In the genomic region with DNA sequence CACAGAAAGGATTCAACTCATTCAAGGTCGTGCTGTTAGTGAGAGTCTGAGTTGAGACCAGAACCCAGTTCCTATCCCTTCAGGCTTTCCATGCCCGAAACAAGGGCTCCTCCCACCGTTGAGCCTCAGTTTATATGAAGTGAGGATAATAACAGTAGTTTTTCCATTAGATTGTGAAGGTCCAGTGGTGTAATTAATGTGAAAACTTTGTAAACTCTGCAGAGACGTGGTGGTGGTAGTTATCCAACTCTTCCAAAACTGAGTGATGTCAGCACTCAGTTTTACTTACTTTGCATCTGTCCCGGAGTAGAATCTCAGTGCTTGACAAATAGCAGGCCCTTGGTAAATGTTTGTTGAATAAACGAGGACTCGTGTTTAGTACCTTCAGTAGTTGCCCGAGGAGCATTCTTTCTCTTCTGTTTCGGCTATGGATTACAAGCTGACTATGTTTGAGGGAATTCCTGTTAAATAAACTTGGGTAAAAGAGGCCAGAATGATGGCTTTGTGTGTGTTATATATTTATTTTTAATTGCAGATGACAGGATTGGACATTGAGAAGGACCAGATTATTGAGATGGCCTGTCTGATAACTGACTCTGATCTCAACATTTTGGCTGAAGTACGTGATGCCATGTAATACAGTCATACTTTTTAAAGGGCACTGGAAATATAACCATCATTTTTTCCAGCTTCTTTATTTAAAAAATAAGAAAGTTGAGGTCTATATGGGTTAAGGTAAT, we compare ENCODE assay signal across 8 cellular contexts. TPM values are rescaled to one million over a fixed set of nuclear protein-coding genes. Genes with fewer than 3 reads are reported as not detected.
A peak's percentile ranks its signal among the peaks of the same experiment; 100 is the strongest.
DNase-seq lines count a peak whose midpoint lies in the region; ATAC-seq and TF ChIP-seq lines count a peak whose summit lies in the region.

No MANE protein-coding gene starts in this region.

- H3K27ac ChIP-seq in right lobe of liver = peak overlapping the region; percentile 67 to 87 (median 75)
- peak overlapping the region; percentile 81 to 88 for H3K27ac ChIP-seq in tibial artery

- H3K9me3 ChIP-seq in right lobe of liver = no peaks in the 10 kb centered on the region
- H3K9me3 ChIP-seq in tibial artery = no peaks in the 10 kb centered on the region

- no peaks in the 10 kb centered on the region for H3K36me3 ChIP-seq in BJ (ENCODE audit: control insufficient read depth, insufficient read depth, low read length)
- peaks cover 0 to 1% (median 0%) of the 10 kb centered on the region in 4 donors for H3K36me3 ChIP-seq in right lobe of liver
- H3K36me3 ChIP-seq in tibial artery = peaks cover 7 to 15% (median 7%) of the 10 kb centered on the region in 3 donors

- H3K9me3 Mint-ChIP-seq in IgD-negative memory B cell (no peaks in the 10 kb centered on the region), MCF 10A (ENCODE audit: unreplicated experiment) (no peaks in the 10 kb centered on the region)

- no peak for TF ChIP-seq CTCF in BJ (IDR thresholded peaks at IDR 0.05; ENCODE audit: insufficient read depth, low read depth, low read length)
- TF ChIP-seq CTCF in MCF 10A (IDR thresholded peaks at IDR 0.05; ENCODE audit: unreplicated experiment) = no peak
- no peak for TF ChIP-seq CTCF in right lobe of liver (IDR thresholded peaks at IDR 0.05)
- TF ChIP-seq CTCF in tibial artery (IDR thresholded peaks at IDR 0.05) = no peak

- H3K27me3 Mint-ChIP-seq in IgD-negative memory B cell (no peaks in the 10 kb centered on the region), MCF 10A (ENCODE audit: insufficient read depth, unreplicated experiment) (no peaks in the 10 kb centered on the region)

- peaks cover 8% of the 10 kb centered on the region for H3K36me3 Mint-ChIP-seq in IgD-negative memory B cell
- peaks cover 23% of the 10 kb centered on the region for H3K36me3 Mint-ChIP-seq in MCF 10A (ENCODE audit: insufficient read depth, unreplicated experiment)

- H3K4me3 ChIP-seq in BJ (ENCODE audit: low read depth, low read length) (peak overlapping the region; percentile 99), right lobe of liver (peak overlapping the region; percentile 84 to 94 (median 89)), tibial artery (peak overlapping the region; percentile 77 to 97)

- H3K4me3 Mint-ChIP-seq in IgD-negative memory B cell (peak overlapping the region; percentile 97 to 99 (median 98)), MCF 10A (ENCODE audit: unreplicated experiment) (peak overlapping the region; percentile 99)

- TF ChIP-seq POLR2A in right lobe of liver (IDR thresholded peaks at IDR 0.05) = no peak

- H3K27me3 ChIP-seq in BJ (ENCODE audit: control insufficient read depth, insufficient read depth, low read length) (no peaks in the 10 kb centered on the region), right lobe of liver (no peaks in the 10 kb centered on the region), tibial artery (no peaks in the 10 kb centered on the region)

- H3K4me1 ChIP-seq in right lobe of liver (peaks cover 0 to 8% (median 2%) of the 10 kb centered on the region in 4 donors), tibial artery (peaks cover 0 to 48% (median 10%) of the 10 kb centered on the region in 4 donors)

- WGBS in right lobe of liver (ENCODE audit: insufficient coverage, low coverage, low lambda C conversion rate, missing lambda C conversion rate) = 3% methylated on average over 10 of the region's 10 CpGs

- H3K27ac Mint-ChIP-seq in IgD-negative memory B cell (peak overlapping the region; percentile 67 to 78 (median 68)), MCF 10A (ENCODE audit: low read depth, unreplicated experiment) (peak overlapping the region; percentile 93)

- no peak for DNase-seq in BJ (ENCODE audit: low read depth)
- DNase-seq in MCF 10A (ENCODE audit: unreplicated experiment) = no peak
- DNase-seq in right lobe of liver = no peak
- no peak for DNase-seq in tibial artery
- DNase-seq in middle frontal gyrus (ENCODE audit: extremely low spot score, low spot score) = no peak

- intact Hi-C loops in MCF 10A (cut with micrococcal nuclease) (loop anchor here (1.0 to 2.0 kb wide), 4 partner anchors 40 to 160 kb away; partner anchors contain the start of genes C11orf71 and RBM7), right lobe of liver (cut with DNase I) (no loop called here), tibial artery (cut with DNase I; ENCODE audit: low total_unique reads) (no loop called here)

- POLR2A ChIA-PET in BJ (lab: Charles Lee) (no interaction called here), MCF 10A (lab: Yijun Ruan, JAX) (interaction anchor here (0.6 to 4.1 kb wide), 10 partner anchors 8 to 145 kb away, joined by 3 to 50 read pairs (median 6); partner anchors contain the start of genes C11orf71, NNMT and RBM7)

- ATAC-seq in right lobe of liver (peak in 1 of 4 donors; percentile 11), HG03025 (IDR thresholded peaks at IDR 0.05; ENCODE audit: low FRiP score, unreplicated experiment) (no peak), GM21515 (IDR thresholded peaks at IDR 0.05; ENCODE audit: unreplicated experiment) (no peak)

- CTCF ChIA-PET in BJ (lab: Yijun Ruan, JAX) (interaction anchor here (0.6 kb wide), 1 partner anchor 35 kb away, joined by 3 read pairs; no protein-coding TSS in a partner anchor), MCF 10A (lab: Yijun Ruan, JAX) (interaction anchor here (0.6 to 1.2 kb wide), 4 partner anchors 9 to 96 kb away, joined by 3 to 5 read pairs (median 4); no protein-coding TSS in a partner anchor)

- no TSS peak for BruUV-seq in MCF 10A (replicated peaks; lab: Mats Ljungman, UMichigan)

- H3K4me1 Mint-ChIP-seq in IgD-negative memory B cell = peaks cover 12 to 17% (median 13%) of the 10 kb centered on the region in 3 donors
- H3K4me1 Mint-ChIP-seq in MCF 10A (ENCODE audit: insufficient read depth, unreplicated experiment) = peaks cover 13% of the 10 kb centered on the region

RNA-seq across cellular contexts. Expression of gene REXO2, which starts 1.0 kb away (rescaled TPM):
- 266 and 420 TPM in 2 replicates for polyA plus RNA-seq in BJ (2011; rRNA removed)
- polyA minus RNA-seq in BJ (2011; rRNA and poly(A)+ RNA removed) = 36.1 and 42.1 TPM in 2 replicates
- 34.0 TPM for polyA plus RNA-seq in IgD-negative memory B cell
- 125 and 126 TPM in 2 replicates for total RNA-seq in MCF 10A (2022)
- total RNA-seq in right lobe of liver = 10 to 100 TPM; 25.8 to 73.9 (median 37.0) TPM

RNA-seq across cellular contexts. Expression of gene RBM7, which starts 39.8 kb away (rescaled TPM):
- polyA plus RNA-seq in BJ (2011; rRNA removed) (35.5 and 61.1 TPM in 2 replicates), IgD-negative memory B cell (34.9 TPM)
- polyA minus RNA-seq in BJ (2011; rRNA and poly(A)+ RNA removed) = 40.2 and 52.8 TPM in 2 replicates
- total RNA-seq in MCF 10A (2022) (42.7 and 46.4 TPM in 2 replicates), right lobe of liver (10 to 100 TPM; 10.5 to 27.3 (median 15.3) TPM)

RNA-seq across cellular contexts. Expression of gene C11orf71, which starts 40.0 kb away (rescaled TPM):
- polyA plus RNA-seq in BJ (2011; rRNA removed) = 2.1 and 2.2 TPM in 2 replicates
- polyA minus RNA-seq in BJ (2011; rRNA and poly(A)+ RNA removed) = 0.98 and 2.1 TPM in 2 replicates
- polyA plus RNA-seq in IgD-negative memory B cell = 9.0 TPM
- 3.9 and 5.6 TPM in 2 replicates for total RNA-seq in MCF 10A (2022)
- total RNA-seq in right lobe of liver = 10 to 100 TPM in 3 of 6 experiments, 1 to 10 TPM in 3; 4.9 to 13.4 (median 8.6) TPM
